Comparison of ENCODE assay signal across 1 cellular context in genomic region chr2:9045595-9045994, GRCh38.
A peak's percentile ranks its signal among the peaks of the same experiment; 100 is the strongest.
TF ChIP-seq lines count a peak whose summit lies in the region.

No MANE protein-coding gene starts in this region.

TF ChIP-seq in HepG2, 621 proteins besides CTCF, POLR2A, EP300 and RAD21 (continued from another document):
- no peak for TF ChIP-seq ZNF280D (CRISPR knock-in tag; IDR thresholded peaks at IDR 0.05)
- no peak for TF ChIP-seq RAD51 (IDR thresholded peaks at IDR 0.05; ENCODE audit: borderline replicate concordance)
- no peak for TF ChIP-seq WIZ (CRISPR knock-in tag; IDR thresholded peaks at IDR 0.05)
- TF ChIP-seq ZSCAN22 (CRISPR knock-in tag; IDR thresholded peaks at IDR 0.05) = no peak
- TF ChIP-seq MAFK (conservative IDR thresholded peaks at IDR 0.05 in 1 of 2, IDR thresholded peaks at IDR 0.05 in 1 of 2; ENCODE audit: low read length in 2 of 2) = peak in 1 of 2 experiments; percentile 28; a peak in 1 of 4 replicates
